Comparison of ENCODE assay signal across 21 cellular contexts in genomic region chr3:55826731-55827496, GRCh38.
A peak's percentile ranks its signal among the peaks of the same experiment; 100 is the strongest.
DNase-seq lines count a peak whose midpoint lies in the region; ATAC-seq and TF ChIP-seq lines count a peak whose summit lies in the region.
"Had no signal": no experiment of that assay in that cellular context is flagged by ENCODE, and none has a peak within 500 bp of the region (broad histone marks: within the 10 kb centered on the region; RNA-seq: fewer than 3 reads in every experiment).

No MANE protein-coding gene starts in this region.

- no peaks in the 10 kb centered on the region for H3K9me3 Mint-ChIP-seq in MCF 10A (ENCODE audit: unreplicated experiment)
- peaks cover 0 to 4% of the 10 kb centered on the region in 2 donors for H3K9me3 Mint-ChIP-seq in activated T-cell treated with anti-CD3 and anti-CD28 coated beads, Interleukin-2, amount 50 U/mL, for 72 hours
- H3K9me3 Mint-ChIP-seq: activated naive CD4-positive, alpha-beta T cell treated with anti-CD3 and anti-CD28 coated beads for 36 hours had no signal

- H3K27ac ChIP-seq in breast epithelium (no peak overlapping the region), upper lobe of right lung (no peak overlapping the region)
- H3K27ac ChIP-seq: brain microvascular endothelial cell, lower lobe of right lung, pancreas, tibial artery had no signal

- ATAC-seq in upper lobe of right lung = peak; percentile 49
- ATAC-seq in activated T-cell treated with anti-CD3 and anti-CD28 coated beads, Interleukin-2, amount 50 U/mL, for 72 hours (replicated peaks in 1 of 2) = no peak
- ATAC-seq: pancreas; stimulated activated effector memory CD8-positive, alpha-beta T cell treated with anti-CD3 and anti-CD28 coated beads, Interleukin-12 subunit alpha, Interleukin-12 subunit beta, amount 100 ng/mL, for 72 hours had no signal

- H3K27me3 Mint-ChIP-seq in MCF 10A (ENCODE audit: insufficient read depth, unreplicated experiment) = no peaks in the 10 kb centered on the region
- H3K27me3 Mint-ChIP-seq in activated T-cell treated with anti-CD3 and anti-CD28 coated beads, Interleukin-2, amount 50 U/mL, for 72 hours (ENCODE audit: low read depth) = no peaks in the 10 kb centered on the region
- H3K27me3 Mint-ChIP-seq: naive B cell had no signal

- no peak overlapping the region for H3K4me3 Mint-ChIP-seq in MCF 10A (ENCODE audit: unreplicated experiment)
- H3K4me3 Mint-ChIP-seq in activated T-cell treated with anti-CD3 and anti-CD28 coated beads, Interleukin-2, amount 50 U/mL, for 72 hours = no peak overlapping the region
- H3K4me3 Mint-ChIP-seq: activated naive CD4-positive, alpha-beta T cell treated with anti-CD3 and anti-CD28 coated beads for 36 hours; CD14-positive monocyte; naive B cell; stimulated activated effector memory CD8-positive, alpha-beta T cell treated with anti-CD3 and anti-CD28 coated beads, Interleukin-12 subunit alpha, Interleukin-12 subunit beta, amount 100 ng/mL, for 72 hours had no signal

- H3K4me1 ChIP-seq in breast epithelium (no peaks in the 10 kb centered on the region), upper lobe of right lung (peaks cover 10% of the 10 kb centered on the region)
- H3K4me1 ChIP-seq: pancreas, tibial artery had no signal

- peak overlapping the region; percentile 15 for H3K27ac Mint-ChIP-seq in MCF 10A (ENCODE audit: low read depth, unreplicated experiment)
- H3K27ac Mint-ChIP-seq in activated T-cell treated with anti-CD3 and anti-CD28 coated beads, Interleukin-2, amount 50 U/mL, for 72 hours = no peak overlapping the region
- H3K27ac Mint-ChIP-seq: activated naive CD4-positive, alpha-beta T cell treated with anti-CD3 and anti-CD28 coated beads for 36 hours; CD14-positive monocyte; naive B cell; stimulated activated effector memory CD8-positive, alpha-beta T cell treated with anti-CD3 and anti-CD28 coated beads, Interleukin-12 subunit alpha, Interleukin-12 subunit beta, amount 100 ng/mL, for 72 hours had no signal

- BruUV-seq in MCF 10A (replicated peaks; lab: Mats Ljungman, UMichigan) = no TSS peak

- H3K27me3 ChIP-seq in breast epithelium (no peaks in the 10 kb centered on the region), upper lobe of right lung (no peaks in the 10 kb centered on the region)
- H3K27me3 ChIP-seq: brain microvascular endothelial cell, pancreas, tibial artery had no signal

- DNase-seq in MCF 10A (ENCODE audit: unreplicated experiment) (peak; percentile 35), breast epithelium (ENCODE audit: low spot score in 2 of 2) (no peak), astrocyte of the hippocampus (ENCODE audit: low read depth, low spot score) (peak; percentile 48), fibroblast of villous mesenchyme (ENCODE audit: low read depth) (peak; percentile 7), upper lobe of right lung (no peak), hypothalamus (lab: John Stamatoyannopoulos, UW) (no peak), NCI-H2196 treated with DMSO at 0.1 percent for 48 hours (lab: John Stamatoyannopoulos, UW; ENCODE audit: unreplicated experiment) (no peak)
- no peak for DNase-seq in activated T-cell treated with anti-CD3 and anti-CD28 coated beads, Interleukin-2, amount 50 U/mL, for 72 hours
- DNase-seq: activated CD4-positive, alpha-beta T cell treated with anti-CD3 and anti-CD28 coated beads for 1 hour; activated naive CD4-positive, alpha-beta T cell treated with anti-CD3 and anti-CD28 coated beads for 36 hours; brain microvascular endothelial cell; lower lobe of right lung; naive B cell; NCI-H1930; NCI-H524; pancreas; stimulated activated CD4-positive, alpha-beta T cell treated with anti-CD3 and anti-CD28 coated beads, Interleukin-12 subunit alpha, Interleukin-12 subunit beta, amount 100 ng/mL, for 4 hours; T1000; tibial artery had no signal

- CTCF ChIA-PET in MCF 10A (lab: Yijun Ruan, JAX) = no interaction called here

- no peaks in the 10 kb centered on the region for H3K36me3 ChIP-seq in breast epithelium
- H3K36me3 ChIP-seq in upper lobe of right lung = no peaks in the 10 kb centered on the region
- H3K36me3 ChIP-seq: brain microvascular endothelial cell, lower lobe of right lung, pancreas, tibial artery had no signal

- TF ChIP-seq CTCF in MCF 10A (IDR thresholded peaks at IDR 0.05; ENCODE audit: unreplicated experiment) (no peak), breast epithelium (IDR thresholded peaks at IDR 0.05) (no peak), fibroblast of villous mesenchyme (IDR thresholded peaks at IDR 0.05; ENCODE audit: insufficient read depth, low read depth, low read length) (no peak), upper lobe of right lung (IDR thresholded peaks at IDR 0.05) (no peak)

- intact Hi-C loops in MCF 10A (cut with micrococcal nuclease) = no loop called here
- intact Hi-C loops in breast epithelium (cut with DNase I; ENCODE audit: low total_unique reads) = no loop called here
- intact Hi-C loops in upper lobe of right lung (cut with DNase I) = no loop called here

- H3K36me3 Mint-ChIP-seq in MCF 10A (ENCODE audit: insufficient read depth, unreplicated experiment) = no peaks in the 10 kb centered on the region
- H3K36me3 Mint-ChIP-seq in activated T-cell treated with anti-CD3 and anti-CD28 coated beads, Interleukin-2, amount 50 U/mL, for 72 hours (ENCODE audit: insufficient read depth in 2 of 2) = no peaks in the 10 kb centered on the region
- H3K36me3 Mint-ChIP-seq: CD14-positive monocyte; naive B cell; stimulated activated effector memory CD8-positive, alpha-beta T cell treated with anti-CD3 and anti-CD28 coated beads, Interleukin-12 subunit alpha, Interleukin-12 subunit beta, amount 100 ng/mL, for 72 hours had no signal

- no peak for TF ChIP-seq POLR2A in breast epithelium (IDR thresholded peaks at IDR 0.05)

- POLR2A ChIA-PET in MCF 10A (lab: Yijun Ruan, JAX) = no interaction called here

- H3K4me3 ChIP-seq in breast epithelium (no peak overlapping the region), fibroblast of villous mesenchyme (ENCODE audit: low read depth, low read length) (no peak overlapping the region), upper lobe of right lung (no peak overlapping the region)
- H3K4me3 ChIP-seq: lower lobe of right lung, pancreas, tibial artery had no signal

- H3K4me1 Mint-ChIP-seq in MCF 10A (ENCODE audit: insufficient read depth, unreplicated experiment) = peaks cover 6% of the 10 kb centered on the region
- no peaks in the 10 kb centered on the region for H3K4me1 Mint-ChIP-seq in activated T-cell treated with anti-CD3 and anti-CD28 coated beads, Interleukin-2, amount 50 U/mL, for 72 hours (ENCODE audit: low read depth)
- H3K4me1 Mint-ChIP-seq: CD14-positive monocyte; naive B cell; stimulated activated effector memory CD8-positive, alpha-beta T cell treated with anti-CD3 and anti-CD28 coated beads, Interleukin-12 subunit alpha, Interleukin-12 subunit beta, amount 100 ng/mL, for 72 hours had no signal

- no peaks in the 10 kb centered on the region for H3K9me3 ChIP-seq in breast epithelium
- no peaks in the 10 kb centered on the region for H3K9me3 ChIP-seq in upper lobe of right lung
- H3K9me3 ChIP-seq: lower lobe of right lung, pancreas, tibial artery had no signal

Comparison
In these comparisons a context has a peak if more than half of its experiments do, and no peak if none do; other contexts are left out.
1. DNase-seq: peak in MCF 10A (single experiment), astrocyte of the hippocampus (single experiment) and fibroblast of villous mesenchyme (single experiment); none in breast epithelium (0 of 2), upper lobe of right lung (single experiment), hypothalamus (0 of 51), activated T-cell treated with anti-CD3 and anti-CD28 coated beads, Interleukin-2, amount 50 U/mL, for 72 hours (0 of 2) and NCI-H2196 treated with DMSO at 0.1 percent for 48 hours (single experiment).